In the genomic region with DNA sequence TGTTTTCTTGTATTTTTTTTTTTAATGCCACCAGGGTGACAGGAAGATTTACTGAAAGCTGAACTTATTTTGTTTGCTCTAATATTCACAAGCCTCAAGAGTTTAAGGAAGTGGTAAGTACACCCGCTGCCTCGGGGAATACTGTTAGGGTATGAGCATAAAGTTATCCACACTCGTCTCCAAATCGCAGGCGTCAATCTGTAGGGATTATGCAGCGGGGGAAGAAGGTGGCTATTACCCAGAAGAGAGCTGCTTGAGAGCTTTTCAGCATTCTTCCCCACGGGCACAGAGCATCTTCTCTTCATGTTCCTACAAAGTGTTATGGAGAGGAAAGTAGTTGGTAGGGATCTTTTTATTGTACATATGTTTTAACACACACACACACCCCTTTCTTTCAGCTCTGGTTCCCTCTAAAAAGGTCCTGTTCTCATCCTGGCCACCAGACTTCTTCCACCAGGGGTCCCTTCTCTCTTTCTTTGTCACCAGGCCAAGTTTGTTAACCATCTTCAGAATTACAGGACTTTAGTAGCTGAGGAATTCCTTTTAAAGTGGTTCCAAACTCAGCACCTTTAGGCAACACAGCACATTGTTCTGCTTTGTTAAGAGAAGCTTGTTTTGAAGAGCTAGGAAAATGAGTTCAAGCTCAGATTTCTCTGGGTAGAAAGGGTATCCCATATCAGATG, we compare ENCODE assay signal across 12 cellular contexts.
DNase-seq lines count a peak whose midpoint lies in the region; ATAC-seq and TF ChIP-seq lines count a peak whose summit lies in the region.
"Had no signal": no experiment of that assay in that cellular context is flagged by ENCODE, and none has a peak within 500 bp of the region (broad histone marks: within the 10 kb centered on the region; RNA-seq: fewer than 3 reads in every experiment).

No MANE protein-coding gene starts in this region.

- peaks cover 18% of the 10 kb centered on the region for H3K4me1 Mint-ChIP-seq in activated CD4-positive, alpha-beta memory T cell treated with anti-CD3 and anti-CD28 coated beads, Interleukin-2, amount 10 ng/mL, durations not matched to agents 7 days and 5 days
- peaks cover 13% of the 10 kb centered on the region for H3K4me1 Mint-ChIP-seq in activated CD4-positive, alpha-beta memory T cell treated with anti-CD3 and anti-CD28 coated beads for 36 hours (ENCODE audit: low read depth)
- H3K4me1 Mint-ChIP-seq in type B pancreatic cell (ENCODE audit: unreplicated experiment): peaks cover 53% of the 10 kb centered on the region

- H3K36me3 Mint-ChIP-seq in activated CD4-positive, alpha-beta memory T cell treated with anti-CD3 and anti-CD28 coated beads, Interleukin-2, amount 10 ng/mL, durations not matched to agents 7 days and 5 days (ENCODE audit: low read depth): no peaks in the 10 kb centered on the region
- no peaks in the 10 kb centered on the region for H3K36me3 Mint-ChIP-seq in activated CD4-positive, alpha-beta memory T cell treated with anti-CD3 and anti-CD28 coated beads for 36 hours
- H3K36me3 Mint-ChIP-seq in type B pancreatic cell: peaks cover 15% of the 10 kb centered on the region

- DNase-seq in activated CD4-positive, alpha-beta memory T cell treated with anti-CD3 and anti-CD28 coated beads, Interleukin-2, amount 10 ng/mL, durations not matched to agents 7 days and 5 days: no peak
- DNase-seq in activated CD4-positive, alpha-beta memory T cell treated with anti-CD3 and anti-CD28 coated beads for 36 hours: no peak
- DNase-seq in NCI-H128 (lab: John Stamatoyannopoulos, UW; ENCODE audit: unreplicated experiment) (peak; percentile 14), fibroblast of peridontal ligament (ENCODE audit: extremely low read depth) (peak; percentile 19), type B pancreatic cell (ENCODE audit: extremely low spot score, unreplicated experiment) (no peak), D341Med (ENCODE audit: low spot score) (no peak), NCI-H774 (lab: John Stamatoyannopoulos, UW) (no peak)
- DNase-seq: activated CD4-positive, alpha-beta T cell treated with anti-CD3 and anti-CD28 coated beads, Interleukin-2, amount 50 U/mL, for 4 hours; COR-L47; H7; NCI-H446 had no signal

- no peaks in the 10 kb centered on the region for H3K27me3 Mint-ChIP-seq in activated CD4-positive, alpha-beta memory T cell treated with anti-CD3 and anti-CD28 coated beads, Interleukin-2, amount 10 ng/mL, durations not matched to agents 7 days and 5 days
- no peaks in the 10 kb centered on the region for H3K27me3 Mint-ChIP-seq in activated CD4-positive, alpha-beta memory T cell treated with anti-CD3 and anti-CD28 coated beads for 36 hours
- no peaks in the 10 kb centered on the region for H3K27me3 Mint-ChIP-seq in type B pancreatic cell

- intact Hi-C loops in activated CD4-positive, alpha-beta memory T cell treated with anti-CD3 and anti-CD28 coated beads for 36 hours (cut with micrococcal nuclease): no loop called here

- H3K9me3 Mint-ChIP-seq in activated CD4-positive, alpha-beta memory T cell treated with anti-CD3 and anti-CD28 coated beads, Interleukin-2, amount 10 ng/mL, durations not matched to agents 7 days and 5 days: no peaks in the 10 kb centered on the region
- H3K9me3 Mint-ChIP-seq in activated CD4-positive, alpha-beta memory T cell treated with anti-CD3 and anti-CD28 coated beads for 36 hours: peaks cover 5% of the 10 kb centered on the region
- peaks cover 4% of the 10 kb centered on the region for H3K9me3 Mint-ChIP-seq in type B pancreatic cell

- CTCF ChIA-PET in activated CD4-positive, alpha-beta memory T cell treated with anti-CD3 and anti-CD28 coated beads, Interleukin-2, amount 10 ng/mL, durations not matched to agents 7 days and 5 days (lab: Charles Lee): no interaction called here
- CTCF ChIA-PET in activated CD4-positive, alpha-beta memory T cell treated with anti-CD3 and anti-CD28 coated beads for 36 hours (lab: Charles Lee): interaction anchor here (0.7 kb wide), 1 partner anchor 56 kb away, joined by 4 read pairs; no protein-coding TSS in a partner anchor

- TF ChIP-seq CTCF in type B pancreatic cell (conservative IDR thresholded peaks at IDR 0.05): no peak

- no peak overlapping the region for H3K4me3 Mint-ChIP-seq in activated CD4-positive, alpha-beta memory T cell treated with anti-CD3 and anti-CD28 coated beads, Interleukin-2, amount 10 ng/mL, durations not matched to agents 7 days and 5 days
- no peak overlapping the region for H3K4me3 Mint-ChIP-seq in activated CD4-positive, alpha-beta memory T cell treated with anti-CD3 and anti-CD28 coated beads for 36 hours
- H3K4me3 Mint-ChIP-seq in type B pancreatic cell: peak overlapping the region; percentile 1

- POLR2A ChIA-PET in activated CD4-positive, alpha-beta memory T cell treated with anti-CD3 and anti-CD28 coated beads, Interleukin-2, amount 10 ng/mL, durations not matched to agents 7 days and 5 days (lab: Charles Lee): no interaction called here
- POLR2A ChIA-PET in activated CD4-positive, alpha-beta memory T cell treated with anti-CD3 and anti-CD28 coated beads for 36 hours (lab: Charles Lee): no interaction called here

- no peak for ATAC-seq in GM21723 (IDR thresholded peaks at IDR 0.05; ENCODE audit: unreplicated experiment)

- H3K27ac Mint-ChIP-seq in activated CD4-positive, alpha-beta memory T cell treated with anti-CD3 and anti-CD28 coated beads, Interleukin-2, amount 10 ng/mL, durations not matched to agents 7 days and 5 days: peak overlapping the region; percentile 27
- H3K27ac Mint-ChIP-seq in activated CD4-positive, alpha-beta memory T cell treated with anti-CD3 and anti-CD28 coated beads for 36 hours: no peak overlapping the region
- H3K27ac Mint-ChIP-seq in type B pancreatic cell: peak overlapping the region; percentile 55

Comparison
In these comparisons a context has a peak if more than half of its experiments do, and no peak if none do; other contexts are left out.
1. DNase-seq: peak in NCI-H128 (single experiment) and fibroblast of peridontal ligament (single experiment); none in activated CD4-positive, alpha-beta memory T cell treated with anti-CD3 and anti-CD28 coated beads, Interleukin-2, amount 10 ng/mL, durations not matched to agents 7 days and 5 days (single experiment), activated CD4-positive, alpha-beta memory T cell treated with anti-CD3 and anti-CD28 coated beads for 36 hours (single experiment), type B pancreatic cell (single experiment), D341Med (single experiment) and NCI-H774 (single experiment).